In the genomic region with DNA sequence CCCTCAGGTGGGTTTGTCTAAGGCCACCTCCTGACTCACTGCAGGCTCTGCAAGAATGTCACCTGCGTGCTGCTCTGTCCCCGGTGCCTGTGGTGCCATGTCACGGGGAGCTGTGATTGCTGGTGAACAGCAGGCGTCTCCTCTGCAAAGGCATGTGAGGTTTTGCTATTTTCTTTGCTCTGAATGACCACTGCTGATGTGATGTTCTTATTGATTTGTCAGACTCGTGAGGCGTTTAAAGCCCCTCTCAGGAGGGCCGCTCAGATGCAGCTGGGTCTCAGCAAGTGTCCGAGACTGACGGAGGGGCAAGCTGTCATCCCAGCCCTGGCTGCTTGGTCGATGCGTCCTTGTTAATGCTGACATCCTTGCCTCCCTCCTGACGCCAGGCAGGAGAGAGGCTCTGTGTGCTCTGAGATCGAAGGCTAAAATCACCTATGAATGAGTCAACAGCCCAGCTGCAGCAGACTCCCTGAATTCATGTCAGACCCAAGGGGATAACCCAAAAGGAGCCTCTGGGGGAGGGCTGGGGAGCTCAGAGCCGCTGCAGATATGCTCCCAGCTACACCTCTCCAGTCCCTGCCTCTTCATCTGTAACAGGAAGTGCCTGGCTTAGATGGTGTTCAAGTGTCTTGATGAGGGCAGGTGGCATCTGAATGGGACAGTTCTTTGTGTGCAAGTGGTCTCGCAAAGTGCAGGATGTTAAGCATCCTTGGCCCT, we compare ENCODE assay signal across 1 cellular context.
A peak's percentile ranks its signal among the peaks of the same experiment; 100 is the strongest.
TF ChIP-seq lines count a peak whose summit lies in the region.

No MANE protein-coding gene starts in this region.

TF ChIP-seq in HepG2, 621 proteins besides CTCF, POLR2A, EP300 and RAD21 (continues in another document):
- TF ChIP-seq, protein P1, sequence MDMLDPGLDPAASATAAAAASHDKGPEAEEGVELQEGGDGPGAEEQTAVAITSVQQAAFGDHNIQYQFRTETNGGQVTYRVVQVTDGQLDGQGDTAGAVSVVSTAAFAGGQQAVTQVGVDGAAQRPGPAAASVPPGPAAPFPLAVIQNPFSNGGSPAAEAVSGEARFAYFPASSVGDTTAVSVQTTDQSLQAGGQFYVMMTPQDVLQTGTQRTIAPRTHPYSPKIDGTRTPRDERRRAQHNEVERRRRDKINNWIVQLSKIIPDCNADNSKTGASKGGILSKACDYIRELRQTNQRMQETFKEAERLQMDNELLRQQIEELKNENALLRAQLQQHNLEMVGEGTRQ (IDR thresholded peaks at IDR 0.05; ENCODE audit: low read depth, low read length) = no peak
- TF ChIP-seq, protein P1 (CRISPR knock-in tag; IDR thresholded peaks at IDR 0.05; ENCODE audit: borderline replicate concordance) = no peak
- TF ChIP-seq CBFB (CRISPR knock-in tag; IDR thresholded peaks at IDR 0.05) (no peak), FOSL1 (CRISPR knock-in tag; IDR thresholded peaks at IDR 0.05; ENCODE audit: borderline replicate concordance) (no peak), PHF5A (CRISPR knock-in tag; IDR thresholded peaks at IDR 0.05; ENCODE audit: low read depth, unreplicated experiment) (no peak), PAF1 (CRISPR knock-in tag; IDR thresholded peaks at IDR 0.05) (no peak), ZNF746 (CRISPR knock-in tag; IDR thresholded peaks at IDR 0.05) (no peak), JUNB (CRISPR knock-in tag; IDR thresholded peaks at IDR 0.05; ENCODE audit: borderline replicate concordance) (no peak), GTF2F1 (IDR thresholded peaks at IDR 0.05; ENCODE audit: low read length) (no peak), HNRNPH1 (optimal IDR thresholded peaks at IDR 0.05; ENCODE audit: low read depth, low read length) (no peak), ZNF720 (CRISPR knock-in tag; IDR thresholded peaks at IDR 0.05) (no peak), NFYC (CRISPR knock-in tag; IDR thresholded peaks at IDR 0.05) (no peak), ZNF101 (CRISPR knock-in tag; IDR thresholded peaks at IDR 0.05; ENCODE audit: borderline replicate concordance, low read depth) (no peak), ATF7-NPFF (CRISPR knock-in tag; IDR thresholded peaks at IDR 0.05; ENCODE audit: low read depth) (no peak), MTA1 (CRISPR knock-in tag; IDR thresholded peaks at IDR 0.05; ENCODE audit: borderline replicate concordance) (no peak), ZNF644 (CRISPR knock-in tag; IDR thresholded peaks at IDR 0.05; ENCODE audit: low read depth) (no peak), ZNF570 (CRISPR knock-in tag; IDR thresholded peaks at IDR 0.05; ENCODE audit: borderline replicate concordance) (no peak), ZNF274 (CRISPR knock-in tag; IDR thresholded peaks at IDR 0.05) (0 out of 2 replicates have a peak, but pooled peaks have one; percentile 28), ZNF790 (CRISPR knock-in tag; IDR thresholded peaks at IDR 0.05; ENCODE audit: borderline replicate concordance) (no peak), ZNF563 (CRISPR knock-in tag; IDR thresholded peaks at IDR 0.05) (no peak), ZBTB7B (CRISPR knock-in tag; IDR thresholded peaks at IDR 0.05) (no peak), GFI1 (CRISPR knock-in tag; IDR thresholded peaks at IDR 0.05; ENCODE audit: borderline replicate concordance) (no peak), RBM39 (IDR thresholded peaks at IDR 0.05; ENCODE audit: low read depth, low read length, poor library complexity, severe bottlenecking) (no peak), BRCA1 (CRISPR knock-in tag; IDR thresholded peaks at IDR 0.05) (no peak), U2AF2 (IDR thresholded peaks at IDR 0.05; ENCODE audit: low read depth, low read length) (no peak), SMARCE1 (IDR thresholded peaks at IDR 0.05; ENCODE audit: borderline replicate concordance) (no peak), ZNF776 (CRISPR knock-in tag; IDR thresholded peaks at IDR 0.05) (0 out of 2 replicates have a peak, but pooled peaks have one; percentile 17), STAG1 (CRISPR knock-in tag; IDR thresholded peaks at IDR 0.05) (0 out of 2 replicates have a peak, but pooled peaks have one; percentile 4), TOE1 (CRISPR knock-in tag; IDR thresholded peaks at IDR 0.05) (no peak), CENPX (CRISPR knock-in tag; IDR thresholded peaks at IDR 0.05) (no peak), ZNF331 (CRISPR knock-in tag; IDR thresholded peaks at IDR 0.05) (no peak), ZNF772 (CRISPR knock-in tag; IDR thresholded peaks at IDR 0.05) (0 out of 2 replicates have a peak, but pooled peaks have one; percentile 35), ZNF616 (CRISPR knock-in tag; IDR thresholded peaks at IDR 0.05; ENCODE audit: low read depth) (no peak), DNMT1 (CRISPR knock-in tag; IDR thresholded peaks at IDR 0.05) (no peak), KLF12 (CRISPR knock-in tag; IDR thresholded peaks at IDR 0.05; ENCODE audit: borderline replicate concordance) (no peak), KMT2A (CRISPR knock-in tag; IDR thresholded peaks at IDR 0.05) (no peak)
- TF ChIP-seq, protein P2, sequence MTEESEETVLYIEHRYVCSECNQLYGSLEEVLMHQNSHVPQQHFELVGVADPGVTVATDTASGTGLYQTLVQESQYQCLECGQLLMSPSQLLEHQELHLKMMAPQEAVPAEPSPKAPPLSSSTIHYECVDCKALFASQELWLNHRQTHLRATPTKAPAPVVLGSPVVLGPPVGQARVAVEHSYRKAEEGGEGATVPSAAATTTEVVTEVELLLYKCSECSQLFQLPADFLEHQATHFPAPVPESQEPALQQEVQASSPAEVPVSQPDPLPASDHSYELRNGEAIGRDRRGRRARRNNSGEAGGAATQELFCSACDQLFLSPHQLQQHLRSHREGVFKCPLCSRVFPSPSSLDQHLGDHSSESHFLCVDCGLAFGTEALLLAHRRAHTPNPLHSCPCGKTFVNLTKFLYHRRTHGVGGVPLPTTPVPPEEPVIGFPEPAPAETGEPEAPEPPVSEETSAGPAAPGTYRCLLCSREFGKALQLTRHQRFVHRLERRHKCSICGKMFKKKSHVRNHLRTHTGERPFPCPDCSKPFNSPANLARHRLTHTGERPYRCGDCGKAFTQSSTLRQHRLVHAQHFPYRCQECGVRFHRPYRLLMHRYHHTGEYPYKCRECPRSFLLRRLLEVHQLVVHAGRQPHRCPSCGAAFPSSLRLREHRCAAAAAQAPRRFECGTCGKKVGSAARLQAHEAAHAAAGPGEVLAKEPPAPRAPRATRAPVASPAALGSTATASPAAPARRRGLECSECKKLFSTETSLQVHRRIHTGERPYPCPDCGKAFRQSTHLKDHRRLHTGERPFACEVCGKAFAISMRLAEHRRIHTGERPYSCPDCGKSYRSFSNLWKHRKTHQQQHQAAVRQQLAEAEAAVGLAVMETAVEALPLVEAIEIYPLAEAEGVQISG (CRISPR knock-in tag; IDR thresholded peaks at IDR 0.05) = peak; percentile 16; the same call in 1 of the 2 replicates
- TF ChIP-seq, protein P3, sequence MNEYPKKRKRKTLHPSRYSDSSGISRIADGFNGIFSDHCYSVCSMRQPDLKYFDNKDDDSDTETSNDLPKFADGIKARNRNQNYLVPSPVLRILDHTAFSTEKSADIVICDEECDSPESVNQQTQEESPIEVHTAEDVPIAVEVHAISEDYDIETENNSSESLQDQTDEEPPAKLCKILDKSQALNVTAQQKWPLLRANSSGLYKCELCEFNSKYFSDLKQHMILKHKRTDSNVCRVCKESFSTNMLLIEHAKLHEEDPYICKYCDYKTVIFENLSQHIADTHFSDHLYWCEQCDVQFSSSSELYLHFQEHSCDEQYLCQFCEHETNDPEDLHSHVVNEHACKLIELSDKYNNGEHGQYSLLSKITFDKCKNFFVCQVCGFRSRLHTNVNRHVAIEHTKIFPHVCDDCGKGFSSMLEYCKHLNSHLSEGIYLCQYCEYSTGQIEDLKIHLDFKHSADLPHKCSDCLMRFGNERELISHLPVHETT (CRISPR knock-in tag; conservative IDR thresholded peaks at IDR 0.05) = no peak
- TF ChIP-seq, protein P4, sequence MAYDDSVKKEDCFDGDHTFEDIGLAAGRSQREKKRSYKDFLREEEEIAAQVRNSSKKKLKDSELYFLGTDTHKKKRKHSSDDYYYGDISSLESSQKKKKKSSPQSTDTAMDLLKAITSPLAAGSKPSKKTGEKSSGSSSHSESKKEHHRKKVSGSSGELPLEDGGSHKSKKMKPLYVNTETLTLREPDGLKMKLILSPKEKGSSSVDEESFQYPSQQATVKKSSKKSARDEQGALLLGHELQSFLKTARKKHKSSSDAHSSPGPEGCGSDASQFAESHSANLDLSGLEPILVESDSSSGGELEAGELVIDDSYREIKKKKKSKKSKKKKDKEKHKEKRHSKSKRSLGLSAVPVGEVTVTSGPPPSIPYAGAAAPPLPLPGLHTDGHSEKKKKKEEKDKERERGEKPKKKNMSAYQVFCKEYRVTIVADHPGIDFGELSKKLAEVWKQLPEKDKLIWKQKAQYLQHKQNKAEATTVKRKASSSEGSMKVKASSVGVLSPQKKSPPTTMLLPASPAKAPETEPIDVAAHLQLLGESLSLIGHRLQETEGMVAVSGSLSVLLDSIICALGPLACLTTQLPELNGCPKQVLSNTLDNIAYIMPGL (CRISPR knock-in tag; IDR thresholded peaks at IDR 0.05; ENCODE audit: borderline replicate concordance in 1 of 2, low read depth in 1 of 2) = no peak
- TF ChIP-seq, protein P5, sequence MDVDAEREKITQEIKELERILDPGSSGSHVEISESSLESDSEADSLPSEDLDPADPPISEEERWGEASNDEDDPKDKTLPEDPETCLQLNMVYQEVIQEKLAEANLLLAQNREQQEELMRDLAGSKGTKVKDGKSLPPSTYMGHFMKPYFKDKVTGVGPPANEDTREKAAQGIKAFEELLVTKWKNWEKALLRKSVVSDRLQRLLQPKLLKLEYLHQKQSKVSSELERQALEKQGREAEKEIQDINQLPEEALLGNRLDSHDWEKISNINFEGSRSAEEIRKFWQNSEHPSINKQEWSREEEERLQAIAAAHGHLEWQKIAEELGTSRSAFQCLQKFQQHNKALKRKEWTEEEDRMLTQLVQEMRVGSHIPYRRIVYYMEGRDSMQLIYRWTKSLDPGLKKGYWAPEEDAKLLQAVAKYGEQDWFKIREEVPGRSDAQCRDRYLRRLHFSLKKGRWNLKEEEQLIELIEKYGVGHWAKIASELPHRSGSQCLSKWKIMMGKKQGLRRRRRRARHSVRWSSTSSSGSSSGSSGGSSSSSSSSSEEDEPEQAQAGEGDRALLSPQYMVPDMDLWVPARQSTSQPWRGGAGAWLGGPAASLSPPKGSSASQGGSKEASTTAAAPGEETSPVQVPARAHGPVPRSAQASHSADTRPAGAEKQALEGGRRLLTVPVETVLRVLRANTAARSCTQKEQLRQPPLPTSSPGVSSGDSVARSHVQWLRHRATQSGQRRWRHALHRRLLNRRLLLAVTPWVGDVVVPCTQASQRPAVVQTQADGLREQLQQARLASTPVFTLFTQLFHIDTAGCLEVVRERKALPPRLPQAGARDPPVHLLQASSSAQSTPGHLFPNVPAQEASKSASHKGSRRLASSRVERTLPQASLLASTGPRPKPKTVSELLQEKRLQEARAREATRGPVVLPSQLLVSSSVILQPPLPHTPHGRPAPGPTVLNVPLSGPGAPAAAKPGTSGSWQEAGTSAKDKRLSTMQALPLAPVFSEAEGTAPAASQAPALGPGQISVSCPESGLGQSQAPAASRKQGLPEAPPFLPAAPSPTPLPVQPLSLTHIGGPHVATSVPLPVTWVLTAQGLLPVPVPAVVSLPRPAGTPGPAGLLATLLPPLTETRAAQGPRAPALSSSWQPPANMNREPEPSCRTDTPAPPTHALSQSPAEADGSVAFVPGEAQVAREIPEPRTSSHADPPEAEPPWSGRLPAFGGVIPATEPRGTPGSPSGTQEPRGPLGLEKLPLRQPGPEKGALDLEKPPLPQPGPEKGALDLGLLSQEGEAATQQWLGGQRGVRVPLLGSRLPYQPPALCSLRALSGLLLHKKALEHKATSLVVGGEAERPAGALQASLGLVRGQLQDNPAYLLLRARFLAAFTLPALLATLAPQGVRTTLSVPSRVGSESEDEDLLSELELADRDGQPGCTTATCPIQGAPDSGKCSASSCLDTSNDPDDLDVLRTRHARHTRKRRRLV (CRISPR knock-in tag; IDR thresholded peaks at IDR 0.05) = no peak
- TF ChIP-seq, protein P6, sequence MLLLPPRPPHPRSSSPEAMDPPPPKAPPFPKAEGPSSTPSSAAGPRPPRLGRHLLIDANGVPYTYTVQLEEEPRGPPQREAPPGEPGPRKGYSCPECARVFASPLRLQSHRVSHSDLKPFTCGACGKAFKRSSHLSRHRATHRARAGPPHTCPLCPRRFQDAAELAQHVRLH (CRISPR knock-in tag; IDR thresholded peaks at IDR 0.05; ENCODE audit: borderline replicate concordance, low read depth) = no peak
- TF ChIP-seq, protein P7, sequence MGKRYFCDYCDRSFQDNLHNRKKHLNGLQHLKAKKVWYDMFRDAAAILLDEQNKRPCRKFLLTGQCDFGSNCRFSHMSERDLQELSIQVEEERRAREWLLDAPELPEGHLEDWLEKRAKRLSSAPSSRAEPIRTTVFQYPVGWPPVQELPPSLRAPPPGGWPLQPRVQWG (CRISPR knock-in tag; IDR thresholded peaks at IDR 0.05; ENCODE audit: borderline replicate concordance, low read depth) = no peak
- TF ChIP-seq, protein P8, sequence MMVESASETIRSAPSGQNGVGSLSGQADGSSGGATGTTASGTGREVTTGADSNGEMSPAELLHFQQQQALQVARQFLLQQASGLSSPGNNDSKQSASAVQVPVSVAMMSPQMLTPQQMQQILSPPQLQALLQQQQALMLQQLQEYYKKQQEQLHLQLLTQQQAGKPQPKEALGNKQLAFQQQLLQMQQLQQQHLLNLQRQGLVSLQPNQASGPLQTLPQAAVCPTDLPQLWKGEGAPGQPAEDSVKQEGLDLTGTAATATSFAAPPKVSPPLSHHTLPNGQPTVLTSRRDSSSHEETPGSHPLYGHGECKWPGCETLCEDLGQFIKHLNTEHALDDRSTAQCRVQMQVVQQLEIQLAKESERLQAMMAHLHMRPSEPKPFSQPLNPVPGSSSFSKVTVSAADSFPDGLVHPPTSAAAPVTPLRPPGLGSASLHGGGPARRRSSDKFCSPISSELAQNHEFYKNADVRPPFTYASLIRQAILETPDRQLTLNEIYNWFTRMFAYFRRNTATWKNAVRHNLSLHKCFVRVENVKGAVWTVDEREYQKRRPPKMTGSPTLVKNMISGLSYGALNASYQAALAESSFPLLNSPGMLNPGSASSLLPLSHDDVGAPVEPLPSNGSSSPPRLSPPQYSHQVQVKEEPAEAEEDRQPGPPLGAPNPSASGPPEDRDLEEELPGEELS (CRISPR knock-in tag; IDR thresholded peaks at IDR 0.05) = no peak
- TF ChIP-seq, protein P9, sequence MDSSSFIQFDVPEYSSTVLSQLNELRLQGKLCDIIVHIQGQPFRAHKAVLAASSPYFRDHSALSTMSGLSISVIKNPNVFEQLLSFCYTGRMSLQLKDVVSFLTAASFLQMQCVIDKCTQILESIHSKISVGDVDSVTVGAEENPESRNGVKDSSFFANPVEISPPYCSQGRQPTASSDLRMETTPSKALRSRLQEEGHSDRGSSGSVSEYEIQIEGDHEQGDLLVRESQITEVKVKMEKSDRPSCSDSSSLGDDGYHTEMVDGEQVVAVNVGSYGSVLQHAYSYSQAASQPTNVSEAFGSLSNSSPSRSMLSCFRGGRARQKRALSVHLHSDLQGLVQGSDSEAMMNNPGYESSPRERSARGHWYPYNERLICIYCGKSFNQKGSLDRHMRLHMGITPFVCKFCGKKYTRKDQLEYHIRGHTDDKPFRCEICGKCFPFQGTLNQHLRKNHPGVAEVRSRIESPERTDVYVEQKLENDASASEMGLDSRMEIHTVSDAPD (CRISPR knock-in tag; IDR thresholded peaks at IDR 0.05) = no peak
